10 cellular contexts compared by ENCODE assay signal in the genomic region with DNA sequence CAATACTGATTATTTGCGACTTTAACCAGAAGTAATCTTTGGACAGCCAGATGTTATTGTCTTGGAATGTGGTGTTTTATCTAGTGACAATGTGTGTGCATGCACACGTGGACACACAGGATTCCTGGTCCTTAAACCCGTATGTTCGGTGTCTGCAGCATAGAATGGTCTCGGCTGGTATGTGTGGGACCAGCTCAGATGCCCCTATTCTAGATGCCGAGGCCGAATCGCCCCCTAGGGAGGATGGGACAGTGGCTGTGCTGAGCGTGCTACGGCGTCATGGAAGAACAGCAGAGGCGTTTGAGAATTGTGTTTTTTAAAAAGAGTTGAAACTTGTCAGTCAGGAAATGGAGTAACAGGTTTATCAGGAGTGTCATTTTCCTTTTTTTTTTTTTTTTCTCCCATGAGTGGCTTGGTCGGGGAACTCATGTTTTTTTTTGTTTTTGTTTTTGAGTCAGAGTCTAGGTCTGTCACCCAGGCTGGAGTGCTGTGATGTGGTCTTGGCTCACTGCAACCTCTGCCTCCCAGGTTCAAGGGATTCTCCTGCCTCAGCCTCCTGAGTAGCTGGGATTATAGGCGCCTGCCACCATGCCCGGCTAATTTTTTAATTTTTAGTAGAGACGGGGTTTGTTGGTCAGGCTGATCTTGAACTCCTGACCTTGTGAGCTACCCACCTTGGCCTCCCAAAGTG. TPM values are rescaled to one million over a fixed set of nuclear protein-coding genes. Genes with fewer than 3 reads are reported as not detected.
DNase-seq lines count a peak whose midpoint lies in the region; ATAC-seq and TF ChIP-seq lines count a peak whose summit lies in the region.
"Had no signal": no experiment of that assay in that cellular context is flagged by ENCODE, and none has a peak within 500 bp of the region (broad histone marks: within the 10 kb centered on the region; RNA-seq: fewer than 3 reads in every experiment).

No MANE protein-coding gene starts in this region.

- no peaks in the 10 kb centered on the region for H3K27me3 Mint-ChIP-seq in activated CD4-positive, alpha-beta T cell treated with anti-CD3 and anti-CD28 coated beads for 36 hours
- H3K27me3 Mint-ChIP-seq in activated CD4-positive, alpha-beta memory T cell treated with anti-CD3 and anti-CD28 coated beads for 36 hours = no peaks in the 10 kb centered on the region

- peaks cover 7% of the 10 kb centered on the region for H3K9me3 Mint-ChIP-seq in activated CD4-positive, alpha-beta T cell treated with anti-CD3 and anti-CD28 coated beads for 36 hours (ENCODE audit: low read depth)
- H3K9me3 Mint-ChIP-seq in activated CD4-positive, alpha-beta memory T cell treated with anti-CD3 and anti-CD28 coated beads for 36 hours = no peaks in the 10 kb centered on the region

- H3F3A ChIP-seq in smooth muscle cell (ENCODE audit: low read depth) = peaks cover 15% of the 10 kb centered on the region

- intact Hi-C loops in activated CD4-positive, alpha-beta T cell treated with anti-CD3 and anti-CD28 coated beads for 36 hours (cut with DNase I, micrococcal nuclease) = loop anchor here (1.0 to 10.0 kb wide), 2 partner anchors 32 to 327 kb away; a partner anchor contains a TSS
- intact Hi-C loops in activated CD4-positive, alpha-beta memory T cell treated with anti-CD3 and anti-CD28 coated beads for 36 hours (cut with micrococcal nuclease) = loop anchor here (2.0 kb wide), 1 partner anchor 59 kb away; no protein-coding TSS in a partner anchor

- H3K4me1 ChIP-seq in smooth muscle cell (ENCODE audit: low read depth) = no peaks in the 10 kb centered on the region
- H3K4me1 ChIP-seq: A549 had no signal

- peaks cover 100% of the 10 kb centered on the region for H4K20me1 ChIP-seq in smooth muscle cell (ENCODE audit: low read depth)

- DNase-seq in activated CD4-positive, alpha-beta T cell treated with anti-CD3 and anti-CD28 coated beads for 36 hours = peak; percentile 58
- DNase-seq in activated CD4-positive, alpha-beta T cell treated with anti-CD3 and anti-CD28 coated beads for 4 hours = no peak
- peak; percentile 51 for DNase-seq in activated CD4-positive, alpha-beta memory T cell treated with anti-CD3 and anti-CD28 coated beads for 36 hours
- DNase-seq in epithelial cell of prostate (ENCODE audit: low read depth, low spot score) (no peak), smooth muscle cell (lab: John Stamatoyannopoulos, UW; ENCODE audit: unreplicated experiment) (no peak), SHP77 (lab: John Stamatoyannopoulos, UW) (no peak), MV-4-11 (lab: John Stamatoyannopoulos, UW) (no peak), A172 (ENCODE audit: low spot score) (no peak)
- DNase-seq: NCI-H2171 treated with DMSO at 0.1 percent for 48 hours had no signal

- peak overlapping the region; percentile 87 for H3K27ac Mint-ChIP-seq in activated CD4-positive, alpha-beta T cell treated with anti-CD3 and anti-CD28 coated beads for 36 hours
- peak overlapping the region; percentile 86 for H3K27ac Mint-ChIP-seq in activated CD4-positive, alpha-beta memory T cell treated with anti-CD3 and anti-CD28 coated beads for 36 hours

- H3K36me3 Mint-ChIP-seq in activated CD4-positive, alpha-beta T cell treated with anti-CD3 and anti-CD28 coated beads for 36 hours (ENCODE audit: low read depth) = peaks cover 7% of the 10 kb centered on the region
- peaks cover 12% of the 10 kb centered on the region for H3K36me3 Mint-ChIP-seq in activated CD4-positive, alpha-beta memory T cell treated with anti-CD3 and anti-CD28 coated beads for 36 hours

- CTCF ChIA-PET in activated CD4-positive, alpha-beta T cell treated with anti-CD3 and anti-CD28 coated beads for 36 hours (lab: Charles Lee) = interaction anchor here (1.1 to 2.3 kb wide), 2 partner anchors 43 to 57 kb away, joined by 3 to 10 read pairs; no protein-coding TSS in a partner anchor
- CTCF ChIA-PET in activated CD4-positive, alpha-beta memory T cell treated with anti-CD3 and anti-CD28 coated beads for 36 hours (lab: Charles Lee) = interaction anchor here (0.7 to 1.5 kb wide), 3 partner anchors 24 to 123 kb away, joined by 3 to 8 read pairs (median 3); a partner anchor contains a TSS

- H3K4me3 ChIP-seq in smooth muscle cell = no peak overlapping the region
- H3K4me3 ChIP-seq: A549 had no signal

- no peak for ATAC-seq in activated CD4-positive, alpha-beta T cell treated with anti-CD3 and anti-CD28 coated beads for 36 hours
- ATAC-seq: A549 had no signal

- H2AFZ ChIP-seq in smooth muscle cell (ENCODE audit: low read depth) = no peak overlapping the region

- no peak overlapping the region for H3K9ac ChIP-seq in smooth muscle cell (ENCODE audit: low read depth)

- peaks cover 48% of the 10 kb centered on the region for H3K4me1 Mint-ChIP-seq in activated CD4-positive, alpha-beta T cell treated with anti-CD3 and anti-CD28 coated beads for 36 hours
- peaks cover 51% of the 10 kb centered on the region for H3K4me1 Mint-ChIP-seq in activated CD4-positive, alpha-beta memory T cell treated with anti-CD3 and anti-CD28 coated beads for 36 hours (ENCODE audit: low read depth)

- H3K27ac ChIP-seq in epithelial cell of prostate (peak overlapping the region; percentile 6), smooth muscle cell (ENCODE audit: low read depth) (peak overlapping the region; percentile 80)
- H3K27ac ChIP-seq: A549 had no signal

- peak overlapping the region; percentile 48 for H3K4me3 Mint-ChIP-seq in activated CD4-positive, alpha-beta T cell treated with anti-CD3 and anti-CD28 coated beads for 36 hours
- peak overlapping the region; percentile 40 for H3K4me3 Mint-ChIP-seq in activated CD4-positive, alpha-beta memory T cell treated with anti-CD3 and anti-CD28 coated beads for 36 hours

- no peaks in the 10 kb centered on the region for H3K36me3 ChIP-seq in smooth muscle cell (ENCODE audit: low read depth)

- POLR2A ChIA-PET in activated CD4-positive, alpha-beta T cell treated with anti-CD3 and anti-CD28 coated beads for 36 hours (lab: Charles Lee) = no interaction called here
- POLR2A ChIA-PET in activated CD4-positive, alpha-beta memory T cell treated with anti-CD3 and anti-CD28 coated beads for 36 hours (lab: Charles Lee) = interaction anchor here (0.8 to 2.1 kb wide), 2 partner anchors 41 to 42 kb away, joined by 3 to 10 read pairs; no protein-coding TSS in a partner anchor

- H3K9me3 ChIP-seq in smooth muscle cell (replicated peaks; ENCODE audit: low read depth) = no peaks in the 10 kb centered on the region
- H3K9me3 ChIP-seq: A549 had no signal

- no peak overlapping the region for H3K4me2 ChIP-seq in smooth muscle cell
- H3K4me2 ChIP-seq: A549 had no signal

- 79% methylated on average over 16 of the region's 16 CpGs for WGBS in smooth muscle cell (ENCODE audit: low lambda C conversion rate)

- peaks cover 100% of the 10 kb centered on the region for H3K79me2 ChIP-seq in smooth muscle cell (ENCODE audit: low read depth)

- no peak for TF ChIP-seq CTCF in smooth muscle cell (IDR thresholded peaks at IDR 0.05; ENCODE audit: borderline replicate concordance, insufficient read depth, poor library complexity, severe bottlenecking)

- H3K27me3 ChIP-seq in smooth muscle cell (ENCODE audit: low read depth) = no peaks in the 10 kb centered on the region

RNA-seq across cellular contexts. Expression of a gene that starts 30.1 kb away (rescaled TPM):
- 10 to 100 TPM; 28.7 to 34.0 TPM for total RNA-seq in activated CD4-positive, alpha-beta T cell treated with anti-CD3 and anti-CD28 coated beads for 36 hours
- total RNA-seq in activated CD4-positive, alpha-beta memory T cell treated with anti-CD3 and anti-CD28 coated beads for 36 hours = 10 to 100 TPM; 28.3 to 28.9 TPM
- total RNA-seq in smooth muscle cell = 14.4 and 19.6 TPM in 2 replicates
- polyA plus RNA-seq in smooth muscle cell = 4.2 and 6.8 TPM in 2 replicates
- total RNA-seq in A172 (2014; rRNA removed; shearing (Covaris generic)) = 4.1 and 14.8 TPM in 2 replicates

Comparison
In these comparisons a context has a peak if more than half of its experiments do, and no peak if none do; other contexts are left out.
1. DNase-seq: peak in activated CD4-positive, alpha-beta T cell treated with anti-CD3 and anti-CD28 coated beads for 36 hours (single experiment) and activated CD4-positive, alpha-beta memory T cell treated with anti-CD3 and anti-CD28 coated beads for 36 hours (single experiment); none in activated CD4-positive, alpha-beta T cell treated with anti-CD3 and anti-CD28 coated beads for 4 hours (0 of 2), epithelial cell of prostate (single experiment), smooth muscle cell (single experiment), SHP77 (0 of 2), MV-4-11 (single experiment) and A172 (single experiment).